1 cellular context compared by ENCODE assay signal in the genomic region with DNA sequence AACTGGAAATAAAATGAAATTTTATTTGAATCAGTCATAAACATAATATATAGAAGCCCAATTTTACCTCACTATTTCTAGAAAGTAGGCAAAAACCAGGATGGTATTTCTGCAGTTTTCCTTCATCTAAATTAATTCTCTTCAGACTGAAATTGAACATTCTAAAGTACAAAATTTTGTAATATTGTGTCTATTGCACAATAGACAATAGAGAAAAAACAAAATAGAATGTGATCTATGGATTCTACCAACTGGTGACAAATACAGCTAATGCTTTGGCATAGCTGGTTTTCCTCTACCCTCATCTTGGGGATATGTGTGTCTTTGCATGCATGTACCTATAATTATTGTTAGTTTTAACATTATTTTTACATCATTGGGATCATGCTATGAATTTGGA.
TF ChIP-seq lines count a peak whose summit lies in the region.

No MANE protein-coding gene starts in this region.

TF ChIP-seq in HepG2, 621 proteins besides CTCF, POLR2A, EP300 and RAD21 (continued from another document):
- TF ChIP-seq, protein P1, sequence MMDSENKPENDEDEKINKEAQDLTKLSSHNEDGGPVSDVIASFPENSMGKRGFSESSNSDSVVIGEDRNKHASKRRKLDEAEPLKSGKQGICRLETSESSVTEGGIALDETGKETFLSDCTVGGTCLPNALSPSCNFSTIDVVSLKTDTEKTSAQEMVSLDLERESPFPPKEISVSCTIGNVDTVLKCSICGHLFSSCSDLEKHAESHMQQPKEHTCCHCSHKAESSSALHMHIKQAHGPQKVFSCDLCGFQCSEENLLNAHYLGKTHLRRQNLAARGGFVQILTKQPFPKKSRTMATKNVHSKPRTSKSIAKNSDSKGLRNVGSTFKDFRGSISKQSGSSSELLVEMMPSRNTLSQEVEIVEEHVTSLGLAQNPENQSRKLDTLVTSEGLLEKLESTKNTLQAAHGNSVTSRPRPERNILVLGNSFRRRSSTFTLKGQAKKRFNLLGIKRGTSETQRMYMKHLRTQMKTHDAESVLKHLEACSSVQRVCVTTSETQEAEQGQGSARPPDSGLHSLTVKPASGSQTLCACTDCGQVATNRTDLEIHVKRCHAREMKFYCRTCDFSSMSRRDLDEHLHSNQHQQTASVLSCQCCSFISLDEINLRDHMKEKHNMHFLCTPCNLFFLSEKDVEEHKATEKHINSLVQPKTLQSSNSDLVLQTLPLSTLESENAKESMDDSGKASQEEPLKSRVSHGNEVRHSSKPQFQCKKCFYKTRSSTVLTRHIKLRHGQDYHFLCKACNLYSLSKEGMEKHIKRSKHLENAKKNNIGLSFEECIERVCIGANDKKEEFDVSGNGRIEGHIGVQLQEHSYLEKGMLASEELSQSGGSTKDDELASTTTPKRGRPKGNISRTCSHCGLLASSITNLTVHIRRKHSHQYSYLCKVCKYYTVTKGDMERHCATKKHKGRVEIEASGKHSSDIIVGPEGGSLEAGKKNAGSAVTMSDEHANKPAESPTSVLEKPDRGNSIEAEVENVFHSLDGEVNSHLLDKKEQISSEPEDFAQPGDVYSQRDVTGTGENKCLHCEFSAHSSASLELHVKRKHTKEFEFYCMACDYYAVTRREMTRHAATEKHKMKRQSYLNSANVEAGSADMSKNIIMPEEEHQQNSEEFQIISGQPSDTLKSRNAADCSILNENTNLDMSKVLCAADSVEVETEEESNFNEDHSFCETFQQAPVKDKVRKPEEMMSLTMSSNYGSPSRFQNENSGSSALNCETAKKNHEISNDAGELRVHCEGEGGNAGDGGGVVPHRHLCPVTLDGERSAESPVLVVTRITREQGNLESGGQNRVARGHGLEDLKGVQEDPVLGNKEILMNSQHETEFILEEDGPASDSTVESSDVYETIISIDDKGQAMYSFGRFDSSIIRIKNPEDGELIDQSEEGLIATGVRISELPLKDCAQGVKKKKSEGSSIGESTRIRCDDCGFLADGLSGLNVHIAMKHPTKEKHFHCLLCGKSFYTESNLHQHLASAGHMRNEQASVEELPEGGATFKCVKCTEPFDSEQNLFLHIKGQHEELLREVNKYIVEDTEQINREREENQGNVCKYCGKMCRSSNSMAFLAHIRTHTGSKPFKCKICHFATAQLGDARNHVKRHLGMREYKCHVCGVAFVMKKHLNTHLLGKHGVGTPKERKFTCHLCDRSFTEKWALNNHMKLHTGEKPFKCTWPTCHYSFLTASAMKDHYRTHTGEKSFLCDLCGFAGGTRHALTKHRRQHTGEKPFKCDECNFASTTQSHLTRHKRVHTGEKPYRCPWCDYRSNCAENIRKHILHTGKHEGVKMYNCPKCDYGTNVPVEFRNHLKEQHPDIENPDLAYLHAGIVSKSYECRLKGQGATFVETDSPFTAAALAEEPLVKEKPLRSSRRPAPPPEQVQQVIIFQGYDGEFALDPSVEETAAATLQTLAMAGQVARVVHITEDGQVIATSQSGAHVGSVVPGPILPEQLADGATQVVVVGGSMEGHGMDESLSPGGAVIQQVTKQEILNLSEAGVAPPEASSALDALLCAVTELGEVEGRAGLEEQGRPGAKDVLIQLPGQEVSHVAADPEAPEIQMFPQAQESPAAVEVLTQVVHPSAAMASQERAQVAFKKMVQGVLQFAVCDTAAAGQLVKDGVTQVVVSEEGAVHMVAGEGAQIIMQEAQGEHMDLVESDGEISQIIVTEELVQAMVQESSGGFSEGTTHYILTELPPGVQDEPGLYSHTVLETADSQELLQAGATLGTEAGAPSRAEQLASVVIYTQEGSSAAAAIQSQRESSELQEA (CRISPR knock-in tag; IDR thresholded peaks at IDR 0.05; ENCODE audit: not compliant biosample characterization) = no peak
